8 cellular contexts compared by ENCODE assay signal in genomic region chr10:123573236-123574147, GRCh38.
DNase-seq lines count a peak whose midpoint lies in the region; ATAC-seq and TF ChIP-seq lines count a peak whose summit lies in the region.

No MANE protein-coding gene starts in this region.

- POLR2A ChIA-PET in activated CD8-positive, alpha-beta T cell treated with anti-CD3 and anti-CD28 coated beads for 36 hours (lab: Charles Lee): no interaction called here

- WGBS in mesenchymal stem cell: 24% methylated on average over 9 of the region's 9 CpGs

- CTCF ChIA-PET in activated CD8-positive, alpha-beta T cell treated with anti-CD3 and anti-CD28 coated beads for 36 hours (lab: Charles Lee): interaction anchor here (1.0 to 1.6 kb wide), 13 partner anchors 9 to 816 kb away, joined by 3 to 14 read pairs (median 3); no protein-coding TSS in a partner anchor

- no peak overlapping the region for H3K14ac ChIP-seq in mesenchymal stem cell (ENCODE audit: low read length in 2 of 2)

- no peaks in the 10 kb centered on the region for H3K36me3 Mint-ChIP-seq in activated CD8-positive, alpha-beta T cell treated with anti-CD3 and anti-CD28 coated beads for 36 hours (ENCODE audit: low read depth)

- DNase-seq in Right ventricle myocardium superior (no peak), cardiac septum (ENCODE audit: low spot score) (no peak), NCI-H146 (lab: John Stamatoyannopoulos, UW) (peak; percentile 81), foreskin keratinocyte (peak; percentile 66 to 73), NCI-H187 treated with DMSO at 0.1 percent for 48 hours (lab: John Stamatoyannopoulos, UW) (no peak), mesenchymal stem cell (no peak)
- peak; percentile 62 for DNase-seq in activated CD8-positive, alpha-beta T cell treated with anti-CD3 and anti-CD28 coated beads for 36 hours
- peak in 2 of 3 donors; percentile 30 to 35 for DNase-seq in stimulated activated CD4-positive, alpha-beta T cell treated with anti-CD3 and anti-CD28 coated beads, Interleukin-12 subunit alpha, Interleukin-12 subunit beta, amount 100 ng/mL, for 48 hours (ENCODE audit: low read depth in 2 of 3, low spot score in 1 of 3)

- H3K27me3 ChIP-seq in foreskin keratinocyte: peaks cover 13% of the 10 kb centered on the region
- H3K27me3 ChIP-seq in mesenchymal stem cell (ENCODE audit: control insufficient read depth in 1 of 2, insufficient read depth in 1 of 2, low read length in 2 of 2): peaks cover 0 to 85% of the 10 kb centered on the region in 2 experiments

- H2BK5ac ChIP-seq in mesenchymal stem cell (ENCODE audit: low read depth, low read length, poor library complexity, severe bottlenecking): no peak overlapping the region

- ATAC-seq in Right ventricle myocardium superior (ENCODE audit: poor library complexity) (peak; percentile 34), foreskin keratinocyte (peak; percentile 95)
- no peak for ATAC-seq in activated CD8-positive, alpha-beta T cell treated with anti-CD3 and anti-CD28 coated beads for 36 hours

- H3K4me1 Mint-ChIP-seq in activated CD8-positive, alpha-beta T cell treated with anti-CD3 and anti-CD28 coated beads for 36 hours (ENCODE audit: low read depth): no peaks in the 10 kb centered on the region

- no peak overlapping the region for H3K4ac ChIP-seq in mesenchymal stem cell (ENCODE audit: low read depth in 1 of 2, low read length in 2 of 2)

- H3K23ac ChIP-seq in mesenchymal stem cell (ENCODE audit: low read length in 2 of 2): no peak overlapping the region

- no peak overlapping the region for H2AFZ ChIP-seq in mesenchymal stem cell (ENCODE audit: low read depth, low read length)

- no peak overlapping the region for H2BK15ac ChIP-seq in mesenchymal stem cell (ENCODE audit: low read depth, poor library complexity, severe bottlenecking)

- H3K18ac ChIP-seq in mesenchymal stem cell (ENCODE audit: low read depth in 1 of 2, low read length in 2 of 2): no peak overlapping the region

- H3K4me1 ChIP-seq in foreskin keratinocyte (no peaks in the 10 kb centered on the region), mesenchymal stem cell (ENCODE audit: control insufficient read depth, insufficient read depth, low read depth, low read length) (no peaks in the 10 kb centered on the region)

- H2BK12ac ChIP-seq in mesenchymal stem cell (ENCODE audit: low read length in 2 of 2): no peak overlapping the region

- H3K4me3 ChIP-seq in mesenchymal stem cell (ENCODE audit: insufficient read depth in 1 of 2, low read depth in 1 of 2, low read length in 2 of 2): no peak overlapping the region

- no peaks in the 10 kb centered on the region for H3K36me3 ChIP-seq in mesenchymal stem cell (ENCODE audit: control insufficient read depth in 1 of 2, insufficient read depth in 2 of 2, low read depth in 1 of 2, low read length in 2 of 2)

- no peak overlapping the region for H3K4me2 ChIP-seq in mesenchymal stem cell (ENCODE audit: low read length, poor library complexity, severe bottlenecking)

- H3K9ac ChIP-seq in mesenchymal stem cell (ENCODE audit: low read length): no peak overlapping the region

- H3K4me3 Mint-ChIP-seq in activated CD8-positive, alpha-beta T cell treated with anti-CD3 and anti-CD28 coated beads for 36 hours: no peak overlapping the region

- H3K9me3 ChIP-seq in mesenchymal stem cell (ENCODE audit: control insufficient read depth, low read length): no peaks in the 10 kb centered on the region

- no peak overlapping the region for H2AK5ac ChIP-seq in mesenchymal stem cell (ENCODE audit: low read length, severe bottlenecking)

- no peak overlapping the region for H4K8ac ChIP-seq in mesenchymal stem cell (ENCODE audit: low read length)

- no peak overlapping the region for H3K27ac Mint-ChIP-seq in activated CD8-positive, alpha-beta T cell treated with anti-CD3 and anti-CD28 coated beads for 36 hours

- H3K79me1 ChIP-seq in mesenchymal stem cell (replicated peaks; ENCODE audit: low read length, poor library complexity, severe bottlenecking): no peaks in the 10 kb centered on the region

- H3K27ac ChIP-seq in foreskin keratinocyte (no peak overlapping the region), mesenchymal stem cell (ENCODE audit: low read length, poor library complexity, severe bottlenecking) (no peak overlapping the region)

- H3K27me3 Mint-ChIP-seq in activated CD8-positive, alpha-beta T cell treated with anti-CD3 and anti-CD28 coated beads for 36 hours: peaks cover 19% of the 10 kb centered on the region

- no peaks in the 10 kb centered on the region for H3K9me3 Mint-ChIP-seq in activated CD8-positive, alpha-beta T cell treated with anti-CD3 and anti-CD28 coated beads for 36 hours

- intact Hi-C loops in Right ventricle myocardium superior (cut with DNase I) (no loop called here), cardiac septum (cut with DNase I) (no loop called here)
- intact Hi-C loops in activated CD8-positive, alpha-beta T cell treated with anti-CD3 and anti-CD28 coated beads for 36 hours (cut with micrococcal nuclease): no loop called here

- TF ChIP-seq CTCF in activated CD8-positive, alpha-beta T cell treated with anti-CD3 and anti-CD28 coated beads for 36 hours (IDR thresholded peaks at IDR 0.05): peak; percentile 67
- TF ChIP-seq CTCF in foreskin keratinocyte (conservative IDR thresholded peaks at IDR 0.05): peak; percentile 93

- H4K91ac ChIP-seq in mesenchymal stem cell (ENCODE audit: low read length): no peak overlapping the region

- no peak overlapping the region for H2BK120ac ChIP-seq in mesenchymal stem cell (ENCODE audit: low read depth, low read length)

Comparison
In these comparisons a context has a peak if more than half of its experiments do, and no peak if none do; other contexts are left out.
1. DNase-seq: peak in NCI-H146 (single experiment), activated CD8-positive, alpha-beta T cell treated with anti-CD3 and anti-CD28 coated beads for 36 hours (single experiment), foreskin keratinocyte (2 of 2) and stimulated activated CD4-positive, alpha-beta T cell treated with anti-CD3 and anti-CD28 coated beads, Interleukin-12 subunit alpha, Interleukin-12 subunit beta, amount 100 ng/mL, for 48 hours (2 of 3); none in Right ventricle myocardium superior (single experiment), cardiac septum (single experiment), NCI-H187 treated with DMSO at 0.1 percent for 48 hours (single experiment) and mesenchymal stem cell (single experiment).